In genomic region chr6:32222333-32223230, GRCh38 we compare ENCODE assay signal across 1 cellular context.
TF ChIP-seq lines count a peak whose summit lies in the region.

No MANE protein-coding gene starts in this region.

TF ChIP-seq in H1, 55 proteins besides CTCF, POLR2A, EP300 and RAD21:
- no peak for TF ChIP-seq RFX5 (IDR thresholded peaks at IDR 0.05; ENCODE audit: borderline replicate concordance, low read depth, low read length)
- no peak for TF ChIP-seq SUZ12 (IDR thresholded peaks at IDR 0.05; ENCODE audit: low read length)
- TF ChIP-seq, protein P1, sequence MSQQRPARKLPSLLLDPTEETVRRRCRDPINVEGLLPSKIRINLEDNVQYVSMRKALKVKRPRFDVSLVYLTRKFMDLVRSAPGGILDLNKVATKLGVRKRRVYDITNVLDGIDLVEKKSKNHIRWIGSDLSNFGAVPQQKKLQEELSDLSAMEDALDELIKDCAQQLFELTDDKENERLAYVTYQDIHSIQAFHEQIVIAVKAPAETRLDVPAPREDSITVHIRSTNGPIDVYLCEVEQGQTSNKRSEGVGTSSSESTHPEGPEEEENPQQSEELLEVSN (IDR thresholded peaks at IDR 0.05): no peak
- TF ChIP-seq, protein P2, sequence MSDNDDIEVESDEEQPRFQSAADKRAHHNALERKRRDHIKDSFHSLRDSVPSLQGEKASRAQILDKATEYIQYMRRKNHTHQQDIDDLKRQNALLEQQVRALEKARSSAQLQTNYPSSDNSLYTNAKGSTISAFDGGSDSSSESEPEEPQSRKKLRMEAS (IDR thresholded peaks at IDR 0.05): no peak
- TF ChIP-seq NANOG (IDR thresholded peaks at IDR 0.05; ENCODE audit: insufficient read depth, low read depth, low read length, poor library complexity, severe bottlenecking): no peak
- no peak for TF ChIP-seq HDAC6 (IDR thresholded peaks at IDR 0.05; ENCODE audit: low read depth, low read length)
- TF ChIP-seq KDM5A (IDR thresholded peaks at IDR 0.05; ENCODE audit: low read length): no peak
- no peak for TF ChIP-seq PHF8 (conservative IDR thresholded peaks at IDR 0.05; ENCODE audit: low read depth, low read length)
- TF ChIP-seq CBX8 (IDR thresholded peaks at IDR 0.05; ENCODE audit: borderline replicate concordance, low read depth, low read length): no peak
- TF ChIP-seq YY1 (IDR thresholded peaks at IDR 0.05; ENCODE audit: low read depth, low read length): no peak
- no peak for TF ChIP-seq SIX5 (IDR thresholded peaks at IDR 0.05; ENCODE audit: low read depth, low read length)
- no peak for TF ChIP-seq TEAD4 (IDR thresholded peaks at IDR 0.05; ENCODE audit: low read depth, low read length)
- no peak for TF ChIP-seq RBBP5 (IDR thresholded peaks at IDR 0.05; ENCODE audit: borderline replicate concordance, low read depth, low read length)
- TF ChIP-seq BCL11A (IDR thresholded peaks at IDR 0.05; ENCODE audit: low read depth in 2 of 2, low read length in 2 of 2): no peak
- TF ChIP-seq POLR2AphosphoS5 (IDR thresholded peaks at IDR 0.05; ENCODE audit: low read depth, low read length): no peak
- no peak for TF ChIP-seq CEBPB (IDR thresholded peaks at IDR 0.05; ENCODE audit: low read depth, low read length)
- TF ChIP-seq EZH2 (IDR thresholded peaks at IDR 0.05; ENCODE audit: low read depth, low read length, severe bottlenecking): no peak
